ENCODE assay signal across 21 cellular contexts in the genomic region with DNA sequence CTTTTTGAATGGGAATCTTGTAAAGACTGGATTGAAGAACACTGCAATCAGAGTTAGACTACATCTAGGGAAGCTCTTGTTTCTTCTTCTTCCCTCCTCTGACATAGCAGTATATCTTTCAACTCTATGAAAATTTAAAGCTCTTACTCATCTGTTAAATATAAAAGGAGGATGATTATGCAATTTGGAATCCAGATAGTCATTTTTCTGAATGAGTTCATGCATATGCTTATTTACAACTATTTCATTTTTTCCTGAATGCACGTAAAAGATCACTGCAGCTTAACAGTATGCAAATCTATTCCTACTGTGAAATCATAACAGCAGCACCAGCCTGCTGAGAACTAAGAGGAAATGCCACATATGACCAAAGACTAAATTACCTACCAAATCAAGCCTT.
DNase-seq lines count a peak whose midpoint lies in the region; ATAC-seq, FAIRE-seq and TF ChIP-seq lines count a peak whose summit lies in the region.
"Had no signal": no experiment of that assay in that cellular context is flagged by ENCODE, and none has a peak within 500 bp of the region (broad histone marks: within the 10 kb centered on the region; RNA-seq: fewer than 3 reads in every experiment).

No MANE protein-coding gene starts in this region.

- H3K36me3 ChIP-seq in astrocyte (ENCODE audit: insufficient read depth, low read length) = no peaks in the 10 kb centered on the region
- no peaks in the 10 kb centered on the region for H3K36me3 ChIP-seq in keratinocyte (ENCODE audit: control insufficient read depth in 2 of 2, extremely low read depth in 1 of 2, insufficient read depth in 2 of 2, low read length in 2 of 2)
- no peaks in the 10 kb centered on the region for H3K36me3 ChIP-seq in BE2C
- no peaks in the 10 kb centered on the region for H3K36me3 ChIP-seq in CD8-positive, alpha-beta memory T cell (ENCODE audit: insufficient read depth, low read length)
- H3K36me3 ChIP-seq in effector memory CD4-positive, alpha-beta T cell (ENCODE audit: control insufficient read depth, insufficient read depth, low read length) = no peaks in the 10 kb centered on the region
- H3K36me3 ChIP-seq: breast epithelium, HAP-1, transverse colon had no signal

- CTCF ChIA-PET in CD8-positive, alpha-beta memory T cell (lab: Charles Lee) = no interaction called here

- no peak overlapping the region for H3K4me3 Mint-ChIP-seq in astrocyte (ENCODE audit: unreplicated experiment)
- no peak overlapping the region for H3K4me3 Mint-ChIP-seq in CD8-positive, alpha-beta memory T cell
- H3K4me3 Mint-ChIP-seq: activated CD8-positive, alpha-beta memory T cell treated with anti-CD3 and anti-CD28 coated beads, Interleukin-2, amount 10 ng/mL, durations not matched to agents 7 days and 5 days; stimulated activated effector memory CD8-positive, alpha-beta T cell treated with anti-CD3 and anti-CD28 coated beads, Interleukin-12 subunit alpha, Interleukin-12 subunit beta, amount 100 ng/mL, for 72 hours; T-cell; WTC11 had no signal

- H3K79me2 ChIP-seq in astrocyte (ENCODE audit: insufficient read depth, low read length) (no peaks in the 10 kb centered on the region), keratinocyte (ENCODE audit: control insufficient read depth, insufficient read depth, low read length) (no peaks in the 10 kb centered on the region)

- ATAC-seq in HG02678 (IDR thresholded peaks at IDR 0.05; ENCODE audit: unreplicated experiment) = no peak
- ATAC-seq: activated CD8-positive, alpha-beta memory T cell treated with anti-CD3 and anti-CD28 coated beads, Interleukin-2, amount 10 ng/mL, durations not matched to agents 7 days and 5 days; stimulated activated effector memory CD8-positive, alpha-beta T cell treated with anti-CD3 and anti-CD28 coated beads, Interleukin-12 subunit alpha, Interleukin-12 subunit beta, amount 100 ng/mL, for 72 hours; T-cell; WTC11 had no signal

- TF ChIP-seq CTCF in astrocyte (IDR thresholded peaks at IDR 0.05; ENCODE audit: insufficient read depth, low read depth, low read length) = no peak
- TF ChIP-seq CTCF in keratinocyte (optimal IDR thresholded peaks at IDR 0.05 in 1 of 3, IDR thresholded peaks at IDR 0.05 in 1 of 3, conservative IDR thresholded peaks at IDR 0.05 in 1 of 3; ENCODE audit: extremely low read depth in 1 of 3, insufficient read depth in 2 of 3, low read length in 3 of 3) = no peak
- no peak for TF ChIP-seq CTCF in BE2C (IDR thresholded peaks at IDR 0.05; ENCODE audit: low read depth, low read length)

- peaks cover 2% of the 10 kb centered on the region for H3K9me3 Mint-ChIP-seq in astrocyte (ENCODE audit: unreplicated experiment)
- peaks cover 0 to 7% (median 4%) of the 10 kb centered on the region in 5 donors for H3K9me3 Mint-ChIP-seq in CD8-positive, alpha-beta memory T cell
- H3K9me3 Mint-ChIP-seq: stimulated activated effector memory CD8-positive, alpha-beta T cell treated with anti-CD3 and anti-CD28 coated beads, Interleukin-12 subunit alpha, Interleukin-12 subunit beta, amount 100 ng/mL, for 72 hours had no signal

- H4K20me1 ChIP-seq in astrocyte (ENCODE audit: insufficient read depth, low read length) (no peaks in the 10 kb centered on the region), keratinocyte (ENCODE audit: control insufficient read depth, extremely low read depth, insufficient read depth, low read length) (no peaks in the 10 kb centered on the region)

- H3K27ac ChIP-seq in astrocyte (ENCODE audit: low read depth, low read length) (no peak overlapping the region), keratinocyte (ENCODE audit: control insufficient read depth, insufficient read depth, low read length) (no peak overlapping the region)
- H3K27ac ChIP-seq in CD8-positive, alpha-beta memory T cell (ENCODE audit: low read depth, low read length) = no peak overlapping the region
- no peak overlapping the region for H3K27ac ChIP-seq in effector memory CD4-positive, alpha-beta T cell (ENCODE audit: insufficient read depth, low read length, poor library complexity, severe bottlenecking)
- H3K27ac ChIP-seq: breast epithelium, transverse colon had no signal

- no peak overlapping the region for H3K9ac ChIP-seq in astrocyte (ENCODE audit: low read length)
- H3K9ac ChIP-seq in keratinocyte (ENCODE audit: control insufficient read depth, extremely low read depth, insufficient read depth, low read length) = no peak overlapping the region

- H3K4me3 ChIP-seq in astrocyte (ENCODE audit: insufficient read depth, low read depth, low read length) = no peak overlapping the region
- no peak overlapping the region for H3K4me3 ChIP-seq in keratinocyte (ENCODE audit: control insufficient read depth in 2 of 3, extremely low read depth in 1 of 3, insufficient read depth in 2 of 3, low read depth in 1 of 3, low read length in 3 of 3)
- H3K4me3 ChIP-seq in BE2C (ENCODE audit: low read depth, low read length) = no peak overlapping the region
- no peak overlapping the region for H3K4me3 ChIP-seq in CD8-positive, alpha-beta memory T cell (ENCODE audit: low read length)
- no peak overlapping the region for H3K4me3 ChIP-seq in effector memory CD4-positive, alpha-beta T cell (ENCODE audit: insufficient read depth, low read depth, low read length, poor library complexity, severe bottlenecking)
- H3K4me3 ChIP-seq: breast epithelium, HAP-1, transverse colon had no signal

- H3K4me1 Mint-ChIP-seq in astrocyte (ENCODE audit: low read depth, unreplicated experiment) = peaks cover 9% of the 10 kb centered on the region
- H3K4me1 Mint-ChIP-seq in CD8-positive, alpha-beta memory T cell = no peaks in the 10 kb centered on the region
- H3K4me1 Mint-ChIP-seq: activated CD8-positive, alpha-beta memory T cell treated with anti-CD3 and anti-CD28 coated beads, Interleukin-2, amount 10 ng/mL, durations not matched to agents 7 days and 5 days; stimulated activated effector memory CD8-positive, alpha-beta T cell treated with anti-CD3 and anti-CD28 coated beads, Interleukin-12 subunit alpha, Interleukin-12 subunit beta, amount 100 ng/mL, for 72 hours; T-cell had no signal

- peaks cover 20% of the 10 kb centered on the region for H3K27me3 ChIP-seq in astrocyte (ENCODE audit: insufficient read depth, low read length)
- no peaks in the 10 kb centered on the region for H3K27me3 ChIP-seq in keratinocyte (ENCODE audit: control insufficient read depth, extremely low read depth, insufficient read depth, low read length)
- H3K27me3 ChIP-seq in BE2C = no peaks in the 10 kb centered on the region
- H3K27me3 ChIP-seq in CD8-positive, alpha-beta memory T cell (ENCODE audit: insufficient read depth, low read length, poor library complexity, severe bottlenecking) = no peaks in the 10 kb centered on the region
- no peaks in the 10 kb centered on the region for H3K27me3 ChIP-seq in effector memory CD4-positive, alpha-beta T cell (replicated peaks; ENCODE audit: control insufficient read depth, insufficient read depth, low read length, poor library complexity, severe bottlenecking)
- H3K27me3 ChIP-seq: breast epithelium, transverse colon had no signal

- peak overlapping the region; percentile 49 for H3K4me2 ChIP-seq in astrocyte (ENCODE audit: low read length)
- peak overlapping the region; percentile 13 for H3K4me2 ChIP-seq in keratinocyte (ENCODE audit: control insufficient read depth, extremely low read depth, insufficient read depth, low read depth, low read length)

- H3K4me1 ChIP-seq in astrocyte (ENCODE audit: insufficient read depth, low read length) = peaks cover 7% of the 10 kb centered on the region
- H3K4me1 ChIP-seq in keratinocyte (ENCODE audit: control insufficient read depth, extremely low read depth, insufficient read depth, low read length) = peaks cover 8% of the 10 kb centered on the region
- H3K4me1 ChIP-seq in BE2C = no peaks in the 10 kb centered on the region
- no peaks in the 10 kb centered on the region for H3K4me1 ChIP-seq in CD8-positive, alpha-beta memory T cell (ENCODE audit: insufficient read depth, low read length)
- H3K4me1 ChIP-seq in effector memory CD4-positive, alpha-beta T cell (ENCODE audit: control insufficient read depth, insufficient read depth, low read length, poor library complexity, severe bottlenecking) = no peaks in the 10 kb centered on the region
- H3K4me1 ChIP-seq: breast epithelium, transverse colon had no signal

- dilution Hi-C loops in keratinocyte (cut with MboI; ENCODE audit: extremely low pct_ligation_motif_present, low sequenced_read_pairs) = no loop called here

- POLR2A ChIA-PET in CD8-positive, alpha-beta memory T cell (lab: Charles Lee) = no interaction called here

- DNase-seq in EH (ENCODE audit: low read depth) = peak; percentile 46
- no peak for DNase-seq in HTR-8/SVneo (ENCODE audit: insufficient read length, low spot score)
- DNase-seq in astrocyte (ENCODE audit: low read depth) = peak; percentile 38
- no peak for DNase-seq in keratinocyte (ENCODE audit: low read depth, low spot score)
- no peak for DNase-seq in BE2C
- no peak for DNase-seq in CD8-positive, alpha-beta memory T cell
- DNase-seq in effector memory CD4-positive, alpha-beta T cell = no peak
- DNase-seq: activated CD8-positive, alpha-beta memory T cell treated with anti-CD3 and anti-CD28 coated beads, Interleukin-2, amount 10 ng/mL, durations not matched to agents 7 days and 5 days; Calu3; effector CD4-positive, alpha-beta T cell; NCI-H1694 treated with DMSO at 0.1 percent for 48 hours; NCI-H524 treated with DMSO at 0.1 percent for 48 hours; occipital lobe; T-cell; transverse colon had no signal

- H3K9me1 ChIP-seq in keratinocyte (ENCODE audit: control insufficient read depth, extremely low read depth, insufficient read depth, low read length) = no peaks in the 10 kb centered on the region

- H3K36me3 Mint-ChIP-seq in astrocyte (ENCODE audit: low read depth, unreplicated experiment) = no peaks in the 10 kb centered on the region
- H3K36me3 Mint-ChIP-seq in CD8-positive, alpha-beta memory T cell = peaks cover 0 to 3% (median 0%) of the 10 kb centered on the region in 3 donors
- H3K36me3 Mint-ChIP-seq: activated CD8-positive, alpha-beta memory T cell treated with anti-CD3 and anti-CD28 coated beads, Interleukin-2, amount 10 ng/mL, durations not matched to agents 7 days and 5 days; stimulated activated effector memory CD8-positive, alpha-beta T cell treated with anti-CD3 and anti-CD28 coated beads, Interleukin-12 subunit alpha, Interleukin-12 subunit beta, amount 100 ng/mL, for 72 hours; T-cell; WTC11 had no signal

- H3K9me3 ChIP-seq in astrocyte (ENCODE audit: insufficient read depth, low read depth, low read length) = peaks cover 3% of the 10 kb centered on the region
- H3K9me3 ChIP-seq in keratinocyte (ENCODE audit: control insufficient read depth, low read depth, low read length) = no peaks in the 10 kb centered on the region
- no peaks in the 10 kb centered on the region for H3K9me3 ChIP-seq in BE2C
- no peaks in the 10 kb centered on the region for H3K9me3 ChIP-seq in CD8-positive, alpha-beta memory T cell (ENCODE audit: low read length)
- H3K9me3 ChIP-seq in effector memory CD4-positive, alpha-beta T cell (ENCODE audit: control insufficient read depth, low read length) = no peaks in the 10 kb centered on the region
- H3K9me3 ChIP-seq: breast epithelium, HAP-1, transverse colon had no signal

- H2AFZ ChIP-seq in astrocyte (ENCODE audit: low read depth, low read length) (no peak overlapping the region), keratinocyte (ENCODE audit: control insufficient read depth, low read length) (no peak overlapping the region)

- FAIRE-seq in HTR-8/SVneo (lab: Jason Lieb, UNC) (peak; percentile 9), astrocyte (lab: Jason Lieb, UNC) (no peak), keratinocyte (lab: Jason Lieb, UNC) (no peak)
- FAIRE-seq: RCC 7860 had no signal

- H3K27ac Mint-ChIP-seq in astrocyte (ENCODE audit: unreplicated experiment) = no peak overlapping the region
- no peak overlapping the region for H3K27ac Mint-ChIP-seq in CD8-positive, alpha-beta memory T cell
- H3K27ac Mint-ChIP-seq: activated CD8-positive, alpha-beta memory T cell treated with anti-CD3 and anti-CD28 coated beads, Interleukin-2, amount 10 ng/mL, durations not matched to agents 7 days and 5 days; stimulated activated effector memory CD8-positive, alpha-beta T cell treated with anti-CD3 and anti-CD28 coated beads, Interleukin-12 subunit alpha, Interleukin-12 subunit beta, amount 100 ng/mL, for 72 hours; T-cell; WTC11 had no signal

- H3K27me3 Mint-ChIP-seq in astrocyte (ENCODE audit: low read depth, unreplicated experiment) = no peaks in the 10 kb centered on the region
- H3K27me3 Mint-ChIP-seq in CD8-positive, alpha-beta memory T cell = peaks cover 8 to 41% of the 10 kb centered on the region in 2 donors

Comparison
In these comparisons a context has a peak if more than half of its experiments do, and no peak if none do; other contexts are left out.
1. DNase-seq: peak in EH (single experiment) and astrocyte (single experiment); none in HTR-8/SVneo (single experiment), keratinocyte (single experiment), BE2C (single experiment), CD8-positive, alpha-beta memory T cell (0 of 5) and effector memory CD4-positive, alpha-beta T cell (0 of 3).